ENCODE assay signal across 24 cellular contexts in genomic region chr15:62141200-62141599, GRCh38. TPM values are rescaled to one million over a fixed set of nuclear protein-coding genes. Genes with fewer than 3 reads are reported as not detected.
DNase-seq lines count a peak whose midpoint lies in the region; ATAC-seq and TF ChIP-seq lines count a peak whose summit lies in the region.
"Had no signal": no experiment of that assay in that cellular context is flagged by ENCODE, and none has a peak within 500 bp of the region (broad histone marks: within the 10 kb centered on the region; RNA-seq: fewer than 3 reads in every experiment).

No MANE protein-coding gene starts in this region.

- no peak overlapping the region for H3K4me3 ChIP-seq in HEK293 (ENCODE audit: low read depth, low read length)
- no peak overlapping the region for H3K4me3 ChIP-seq in body of pancreas
- no peak overlapping the region for H3K4me3 ChIP-seq in mucosa of rectum (ENCODE audit: low read length in 2 of 2)
- H3K4me3 ChIP-seq: BLaER1, PC-9 had no signal

- no peak overlapping the region for H3K9ac ChIP-seq in mucosa of rectum (ENCODE audit: low read depth in 1 of 2, low read length in 2 of 2)
- H3K9ac ChIP-seq: BLaER1 had no signal

- DNase-seq in RPMI8226 (peak; percentile 53), body of pancreas (no peak), SHP77 (lab: John Stamatoyannopoulos, UW) (no peak), midbrain (lab: John Stamatoyannopoulos, UW) (no peak), KG1 (lab: John Stamatoyannopoulos, UW) (no peak)
- DNase-seq in activated CD4-positive, CD25-positive, alpha-beta regulatory T cell (lab: John Stamatoyannopoulos, UW), result no peak
- DNase-seq: CD8-positive, alpha-beta memory T cell; DMS 273 treated with DMSO at 0.1 percent for 48 hours; DMS79 treated with DMSO at 0.1 percent for 48 hours; Kasumi-1; NCI-H1105 treated with DMSO at 0.1 percent for 48 hours; NCI-H146; NCI-H1930; NCI-H2107; NCI-H524; NCI-H774; NK-92 treated with Interleukin-12 subunit alpha and Interleukin-12 subunit beta, amount 100 ng/mL, for 24 hours; PC-9; SHP77 treated with DMSO at 0.1 percent for 48 hours had no signal

- no peak for TF ChIP-seq CTCF in HEK293 (tag by site-specific recombination; IDR thresholded peaks at IDR 0.05)
- TF ChIP-seq CTCF in body of pancreas (IDR thresholded peaks at IDR 0.05), result no peak

- H3K27ac ChIP-seq in HEK293 (ENCODE audit: extremely low read depth, low read depth, low read length) (no peak overlapping the region), body of pancreas (peak overlapping the region in 3 of 4 donors; percentile 68 to 78 (median 73)), mucosa of rectum (ENCODE audit: low read depth in 2 of 2, low read length in 2 of 2) (peak overlapping the region; percentile 14 to 19)
- H3K27ac ChIP-seq: BLaER1, PC-9 had no signal

- H3K4me1 ChIP-seq in HEK293 (ENCODE audit: control insufficient read depth, insufficient read depth, low read length), result peaks cover 11% of the 10 kb centered on the region
- peaks cover 54% of the 10 kb centered on the region for H3K4me1 ChIP-seq in body of pancreas
- H3K4me1 ChIP-seq in mucosa of rectum (ENCODE audit: control insufficient read depth in 2 of 2, insufficient read depth in 2 of 2, low read length in 2 of 2), result peaks cover 15 to 16% of the 10 kb centered on the region in 2 donors
- H3K4me1 ChIP-seq: BLaER1 had no signal

- no peaks in the 10 kb centered on the region for H3K9me3 ChIP-seq in HEK293 (ENCODE audit: control insufficient read depth, insufficient read depth, low read depth, low read length)
- no peaks in the 10 kb centered on the region for H3K9me3 ChIP-seq in body of pancreas
- H3K9me3 ChIP-seq in mucosa of rectum (ENCODE audit: control insufficient read depth in 2 of 2, low read length in 2 of 2), result no peaks in the 10 kb centered on the region
- H3K9me3 ChIP-seq: BLaER1 had no signal

- no peak for TF ChIP-seq POLR2A in body of pancreas (IDR thresholded peaks at IDR 0.05)

- WGBS in body of pancreas, 2 donors, result 56 to 62% methylated on average over 1 of the region's 1 CpG

- CTCF ChIA-PET in HEK293 (lab: Yijun Ruan, JAX), result interaction anchor here (0.7 kb wide), 1 partner anchor 17 kb away, joined by 4 read pairs; no protein-coding TSS in a partner anchor

- POLR2A ChIA-PET in HEK293 (lab: Yijun Ruan, JAX), result interaction anchor here (0.7 kb wide), 1 partner anchor 9 kb away, joined by 4 read pairs; no protein-coding TSS in a partner anchor

- intact Hi-C loops in body of pancreas (cut with DNase I), result no loop called here

- no peak for ATAC-seq in body of pancreas

- H3K36me3 ChIP-seq in HEK293 (ENCODE audit: control insufficient read depth in 2 of 2, insufficient read depth in 1 of 2, low read length in 2 of 2) (no peaks in the 10 kb centered on the region), body of pancreas (replicated peaks in 1 of 2; ENCODE audit: insufficient read depth in 1 of 2, low read depth in 2 of 2) (no peaks in the 10 kb centered on the region), mucosa of rectum (ENCODE audit: control insufficient read depth in 2 of 2, insufficient read depth in 2 of 2, low read length in 2 of 2) (no peaks in the 10 kb centered on the region)
- H3K36me3 ChIP-seq: BLaER1 had no signal

- no peaks in the 10 kb centered on the region for H3K27me3 ChIP-seq in body of pancreas
- H3K27me3 ChIP-seq in mucosa of rectum (ENCODE audit: control insufficient read depth in 2 of 2, insufficient read depth in 2 of 2, low read length in 2 of 2), result no peaks in the 10 kb centered on the region
- H3K27me3 ChIP-seq: BLaER1 had no signal

TF ChIP-seq in HEK293, 187 proteins besides CTCF, POLR2A, EP300 and RAD21:
- TF ChIP-seq, protein P1, sequence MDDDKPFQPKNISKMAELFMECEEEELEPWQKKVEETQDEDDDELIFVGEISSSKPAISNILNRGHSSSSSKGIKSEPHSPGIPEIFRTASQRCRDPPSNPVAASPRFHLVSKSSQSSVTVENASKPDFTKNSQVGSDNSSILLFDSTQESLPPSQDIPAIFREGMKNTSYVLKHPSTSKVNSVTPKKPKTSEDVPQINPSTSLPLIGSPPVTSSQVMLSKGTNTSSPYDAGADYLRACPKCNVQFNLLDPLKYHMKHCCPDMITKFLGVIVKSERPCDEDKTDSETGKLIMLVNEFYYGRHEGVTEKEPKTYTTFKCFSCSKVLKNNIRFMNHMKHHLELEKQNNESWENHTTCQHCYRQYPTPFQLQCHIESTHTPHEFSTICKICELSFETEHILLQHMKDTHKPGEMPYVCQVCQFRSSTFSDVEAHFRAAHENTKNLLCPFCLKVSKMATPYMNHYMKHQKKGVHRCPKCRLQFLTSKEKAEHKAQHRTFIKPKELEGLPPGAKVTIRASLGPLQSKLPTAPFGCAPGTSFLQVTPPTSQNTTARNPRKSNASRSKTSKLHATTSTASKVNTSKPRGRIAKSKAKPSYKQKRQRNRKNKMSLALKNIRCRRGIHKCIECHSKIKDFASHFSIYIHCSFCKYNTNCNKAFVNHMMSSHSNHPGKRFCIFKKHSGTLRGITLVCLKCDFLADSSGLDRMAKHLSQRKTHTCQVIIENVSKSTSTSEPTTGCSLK (tag by site-specific recombination; IDR thresholded peaks at IDR 0.05), result no peak
- TF ChIP-seq ZNF24 (tag by site-specific recombination; IDR thresholded peaks at IDR 0.05) (no peak), ZNF585B (tag by site-specific recombination; IDR thresholded peaks at IDR 0.05) (no peak), ZBTB17 (tag by site-specific recombination; IDR thresholded peaks at IDR 0.05) (no peak), ZNF76 (tag by site-specific recombination; IDR thresholded peaks at IDR 0.05; ENCODE audit: borderline replicate concordance, low read depth) (no peak), ZNF18 (tag by site-specific recombination; IDR thresholded peaks at IDR 0.05) (0 out of 2 replicates have a peak, but pooled peaks have one; percentile 27)

RNA-seq across cellular contexts. Expression of gene C2CD4B, which starts 23.9 kb away (rescaled TPM):
- total RNA-seq in body of pancreas, result 100 to 1,000 TPM in 1 of 2 donors, 10 to 100 TPM in 1; 75.8 to 142 TPM
- total RNA-seq: M059J, PC-9, RPMI7951 had no signal
